ENCODE assay signal across 1 cellular context in the genomic region with DNA sequence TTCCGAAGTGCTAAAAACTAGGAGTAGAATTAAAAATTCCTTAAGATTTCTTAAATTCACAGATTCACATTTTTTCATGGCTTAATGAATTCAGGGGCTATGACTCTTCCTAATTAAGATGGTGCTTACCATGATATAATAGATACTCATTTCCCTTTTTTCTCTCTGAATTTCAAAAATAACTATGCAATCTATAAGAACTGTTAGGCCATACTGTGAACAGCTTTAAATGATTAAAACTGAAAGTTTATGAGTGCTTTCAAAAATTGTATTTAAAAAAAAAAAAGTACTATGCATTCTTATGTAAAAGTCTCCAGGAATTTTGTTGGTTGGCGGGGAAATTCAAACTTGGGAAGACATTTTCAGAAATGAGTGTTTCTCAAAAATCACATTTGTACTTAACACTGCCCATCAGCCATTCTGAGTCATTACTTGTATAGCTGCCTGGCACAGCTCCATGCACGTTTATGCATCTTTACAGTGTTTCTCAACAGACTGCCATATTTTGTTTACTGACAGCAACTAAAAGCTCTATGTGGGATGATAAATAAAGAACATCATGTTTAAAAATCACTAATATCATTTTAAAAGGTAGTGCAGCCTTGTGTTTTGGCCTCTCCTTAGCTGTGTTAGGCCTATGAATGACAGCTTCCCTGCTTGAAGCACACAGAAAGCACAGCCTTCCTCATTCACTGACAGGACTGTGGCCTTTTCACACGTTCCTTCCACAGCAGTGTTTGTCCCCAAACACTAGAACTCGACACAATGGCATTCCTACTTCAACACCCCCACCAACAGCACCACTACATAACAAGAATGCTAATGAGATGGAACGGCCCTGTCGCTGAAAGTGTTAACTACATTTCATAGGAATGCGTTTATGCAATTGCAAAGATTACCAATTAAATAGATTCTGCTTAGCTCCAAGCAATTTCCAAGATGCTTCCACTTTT.
TF ChIP-seq lines count a peak whose summit lies in the region.

No MANE protein-coding gene starts in this region.

TF ChIP-seq in HepG2, 621 proteins besides CTCF, POLR2A, EP300 and RAD21:
- TF ChIP-seq, protein P1, sequence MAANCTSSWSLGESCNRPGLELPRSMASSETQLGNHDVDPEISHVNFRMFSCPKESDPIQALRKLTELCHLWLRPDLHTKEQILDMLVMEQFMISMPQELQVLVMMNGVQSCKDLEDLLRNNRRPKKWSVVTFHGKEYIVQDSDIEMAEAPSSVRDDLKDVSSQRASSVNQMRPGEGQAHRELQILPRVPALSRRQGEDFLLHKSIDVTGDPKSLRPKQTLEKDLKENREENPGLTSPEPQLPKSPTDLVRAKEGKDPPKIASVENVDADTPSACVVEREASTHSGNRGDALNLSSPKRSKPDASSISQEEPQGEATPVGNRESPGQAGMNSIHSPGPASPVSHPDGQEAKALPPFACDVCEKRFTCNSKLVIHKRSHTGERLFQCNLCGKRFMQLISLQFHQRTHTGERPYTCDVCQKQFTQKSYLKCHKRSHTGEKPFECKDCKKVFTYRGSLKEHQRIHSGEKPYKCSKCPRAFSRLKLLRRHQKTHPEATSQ (CRISPR knock-in tag; IDR thresholded peaks at IDR 0.05; ENCODE audit: borderline replicate concordance) = no peak
- no peak for TF ChIP-seq ZSCAN29 (CRISPR knock-in tag; conservative IDR thresholded peaks at IDR 0.05)
- TF ChIP-seq HNRNPH1 (optimal IDR thresholded peaks at IDR 0.05; ENCODE audit: low read depth, low read length) = no peak
- no peak for TF ChIP-seq ZNF572 (CRISPR knock-in tag; IDR thresholded peaks at IDR 0.05)
- no peak for TF ChIP-seq AFF4 (CRISPR knock-in tag; IDR thresholded peaks at IDR 0.05)
- no peak for TF ChIP-seq ZBTB7A (CRISPR knock-in tag; IDR thresholded peaks at IDR 0.05)
- TF ChIP-seq HDAC6 (IDR thresholded peaks at IDR 0.05; ENCODE audit: low read depth, low read length) = no peak
- no peak for TF ChIP-seq ZBTB37 (CRISPR knock-in tag; IDR thresholded peaks at IDR 0.05)
- TF ChIP-seq TEAD2 (CRISPR knock-in tag; IDR thresholded peaks at IDR 0.05) = no peak
